ENCODE assay signal across 17 cellular contexts in the genomic region with DNA sequence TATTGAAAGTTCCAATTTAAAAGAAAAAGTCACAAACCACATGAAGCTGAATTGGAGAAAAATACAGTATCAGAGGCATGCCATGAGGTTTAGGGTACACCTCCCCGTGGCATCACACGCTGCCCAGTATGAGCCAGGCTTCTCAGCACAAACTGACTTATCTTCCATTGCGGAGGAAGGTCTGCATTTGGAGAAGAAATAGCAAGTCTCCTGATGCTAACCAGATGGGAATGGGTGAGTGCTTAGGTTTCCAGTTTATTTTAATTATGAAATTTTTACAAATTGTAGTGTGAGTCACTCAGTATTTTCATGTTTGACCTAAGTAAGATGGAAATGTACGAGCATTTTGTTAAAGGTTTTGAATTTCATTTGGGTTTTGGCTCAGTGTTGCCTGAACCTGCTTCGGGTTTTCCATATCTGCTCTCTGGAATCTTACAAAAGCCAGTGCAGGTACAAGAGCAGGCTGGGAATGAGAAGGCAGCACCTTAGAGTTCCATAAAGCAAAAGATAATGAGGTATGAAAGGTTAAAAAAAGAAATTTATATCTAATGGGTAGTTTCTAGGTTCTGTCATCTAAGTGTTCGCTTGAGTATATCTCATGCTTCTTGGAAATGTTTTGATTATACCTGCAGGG.
"Had no signal": no experiment of that assay in that cellular context is flagged by ENCODE, and none has a peak within 500 bp of the region (broad histone marks: within the 10 kb centered on the region; RNA-seq: fewer than 3 reads in every experiment).

No MANE protein-coding gene starts in this region.

- H3K9me3 Mint-ChIP-seq: activated naive CD4-positive, alpha-beta T cell treated with anti-CD3 and anti-CD28 coated beads, Interleukin-2, amount 50 U/mL, for 72 hours; activated T-helper 1 cell treated with anti-CD3 and anti-CD28 coated beads, Interleukin-12 subunit alpha, Interleukin-12 subunit beta, Interleukin-2, Interleukin-4 antibody, amounts not matched to agents 30 ng/mL and 10 ng/mL and 1 ng/mL, durations not matched to agents 14 hours and 24 hours and 36 hours; endodermal cell; naive thymus-derived CD4-positive, alpha-beta T cell had no signal

- H3K27ac Mint-ChIP-seq: activated CD4-positive, alpha-beta T cell treated with anti-CD3 and anti-CD28 coated beads for 36 hours; activated naive CD4-positive, alpha-beta T cell treated with anti-CD3 and anti-CD28 coated beads, Interleukin-2, amount 50 U/mL, for 72 hours; activated T-helper 1 cell treated with anti-CD3 and anti-CD28 coated beads, Interleukin-12 subunit alpha, Interleukin-12 subunit beta, Interleukin-2, Interleukin-4 antibody, amounts not matched to agents 30 ng/mL and 10 ng/mL and 1 ng/mL, durations not matched to agents 14 hours and 24 hours and 36 hours; naive thymus-derived CD4-positive, alpha-beta T cell had no signal

- H3K27ac ChIP-seq: epithelial cell of prostate, gastrocnemius medialis had no signal

- ATAC-seq: activated CD4-positive, alpha-beta T cell treated with anti-CD3 and anti-CD28 coated beads for 36 hours; activated naive CD4-positive, alpha-beta T cell treated with anti-CD3 and anti-CD28 coated beads, Interleukin-2, amount 50 U/mL, for 72 hours; gastrocnemius medialis; naive thymus-derived CD4-positive, alpha-beta T cell had no signal

- DNase-seq: activated CD4-positive, alpha-beta T cell treated with anti-CD3 and anti-CD28 coated beads for 36 hours; activated CD4-positive, alpha-beta T cell treated with anti-CD3 and anti-CD28 coated beads, Interleukin-2, amount 50 U/mL, for 48 hours; activated gamma-delta T cell treated with Interleukin-2 at 50 U/mL for 16 hours; activated T-cell treated with anti-CD3 and anti-CD28 coated beads for 4 hours; amniotic stem cell; endodermal cell; gastrocnemius medialis; mesenchymal stem cell; naive thymus-derived CD4-positive, alpha-beta T cell; stimulated activated CD4-positive, alpha-beta T cell treated with anti-CD3 and anti-CD28 coated beads, Interleukin-12 subunit alpha, Interleukin-12 subunit beta, amount 100 ng/mL, for 4 hours; stimulated activated CD4-positive, alpha-beta T cell treated with anti-CD3 and anti-CD28 coated beads, Interleukin-1b, Interleukin-23, amount 100 ng/mL, for 48 hours; stimulated activated CD8-positive, alpha-beta memory T cell treated with anti-CD3 and anti-CD28 coated beads, Interleukin-4, amount 100 ng/mL, for 48 hours; stimulated activated naive CD4-positive, alpha-beta T cell; thyroid gland had no signal

- H3K36me3 Mint-ChIP-seq: activated naive CD4-positive, alpha-beta T cell treated with anti-CD3 and anti-CD28 coated beads, Interleukin-2, amount 50 U/mL, for 72 hours had no signal

- H3K9me3 ChIP-seq: gastrocnemius medialis, thyroid gland had no signal

- H3K27me3 ChIP-seq: gastrocnemius medialis, thyroid gland had no signal

- H3K4me1 Mint-ChIP-seq: activated CD4-positive, alpha-beta T cell treated with anti-CD3 and anti-CD28 coated beads for 36 hours had no signal

- H3K36me3 ChIP-seq: gastrocnemius medialis, thyroid gland had no signal

- H3K4me3 Mint-ChIP-seq: activated CD4-positive, alpha-beta T cell treated with anti-CD3 and anti-CD28 coated beads for 36 hours; activated T-helper 1 cell treated with anti-CD3 and anti-CD28 coated beads, Interleukin-12 subunit alpha, Interleukin-12 subunit beta, Interleukin-2, Interleukin-4 antibody, amounts not matched to agents 30 ng/mL and 10 ng/mL and 1 ng/mL, durations not matched to agents 14 hours and 24 hours and 36 hours; endodermal cell; naive thymus-derived CD4-positive, alpha-beta T cell had no signal

- H3K4me3 ChIP-seq: gastrocnemius medialis, thyroid gland had no signal

- H3K27me3 Mint-ChIP-seq: activated CD4-positive, alpha-beta T cell treated with anti-CD3 and anti-CD28 coated beads for 36 hours; naive thymus-derived CD4-positive, alpha-beta T cell had no signal
